Comparison of ENCODE assay signal across 8 cellular contexts in genomic region chr18:3015203-3015590, GRCh38. TPM values are rescaled to one million over a fixed set of nuclear protein-coding genes. Genes with fewer than 3 reads are reported as not detected.
DNase-seq lines count a peak whose midpoint lies in the region; ATAC-seq, FAIRE-seq and TF ChIP-seq lines count a peak whose summit lies in the region.

No MANE protein-coding gene starts in this region.

- no peaks in the 10 kb centered on the region for H3K36me3 Mint-ChIP-seq in glutamatergic neuron (ENCODE audit: unreplicated experiment)

- ATAC-seq in K562: peak; percentile 4; the same call in 2 of the 3 replicates
- ATAC-seq in GM21717 (IDR thresholded peaks at IDR 0.05; ENCODE audit: unreplicated experiment): no peak

- peak overlapping the region; percentile 37 for H4K91ac ChIP-seq in mesenchymal stem cell (ENCODE audit: low read length)

- WGBS in K562 (ENCODE audit: insufficient coverage, low coverage, missing lambda C conversion rate): 8% methylated on average over 4 of the region's 4 CpGs
- WGBS in mesenchymal stem cell: 2% methylated on average over 4 of the region's 4 CpGs

- H3K36me3 ChIP-seq in K562 (ENCODE audit: control insufficient read depth, insufficient read depth, low read length): peaks cover 18% of the 10 kb centered on the region
- H3K36me3 ChIP-seq in mesenchymal stem cell (ENCODE audit: control insufficient read depth in 1 of 2, insufficient read depth in 2 of 2, low read depth in 1 of 2, low read length in 2 of 2): peaks cover 3 to 10% of the 10 kb centered on the region in 2 experiments

- H2AK5ac ChIP-seq in mesenchymal stem cell (ENCODE audit: low read length, severe bottlenecking): no peak overlapping the region

- H2AFZ ChIP-seq in K562 (ENCODE audit: low read depth, low read length) (peak overlapping the region; percentile 94), mesenchymal stem cell (ENCODE audit: low read depth, low read length) (no peak overlapping the region)

- H3K9me1 ChIP-seq in K562 (ENCODE audit: control insufficient read depth, insufficient read depth, low read length): no peaks in the 10 kb centered on the region

- CTCF ChIA-PET in K562 (lab: Yijun Ruan, JAX; ENCODE audit: low intra/inter-chr PET ratio): no interaction called here

- peaks cover 9% of the 10 kb centered on the region for H3K9me3 Mint-ChIP-seq in glutamatergic neuron (ENCODE audit: unreplicated experiment)

- H2BK12ac ChIP-seq in mesenchymal stem cell (ENCODE audit: low read length in 2 of 2): peak overlapping the region in 1 of 2 experiments; percentile 60

- H3K79me2 ChIP-seq in K562 (ENCODE audit: control insufficient read depth, insufficient read depth, low read length): peaks cover 27% of the 10 kb centered on the region

- TF ChIP-seq EP300 in K562 (IDR thresholded peaks at IDR 0.05; ENCODE audit: low read length): no peak; the same call in 1 of the 2 replicates

- H3K14ac ChIP-seq in mesenchymal stem cell (ENCODE audit: low read length in 2 of 2): no peak overlapping the region

- H3K4me1 Mint-ChIP-seq in glutamatergic neuron (ENCODE audit: low read depth, unreplicated experiment): peaks cover 7% of the 10 kb centered on the region

- no peak overlapping the region for H3K4me3 Mint-ChIP-seq in glutamatergic neuron (ENCODE audit: unreplicated experiment)

- no peaks in the 10 kb centered on the region for H3K9me3 ChIP-seq in K562 (replicated peaks; ENCODE audit: control insufficient read depth, insufficient read depth, low read depth, low read length)
- no peaks in the 10 kb centered on the region for H3K9me3 ChIP-seq in mesenchymal stem cell (ENCODE audit: control insufficient read depth, low read length)

- H3K18ac ChIP-seq in mesenchymal stem cell (ENCODE audit: low read depth in 1 of 2, low read length in 2 of 2): peak overlapping the region in 1 of 2 experiments; percentile 4

- peaks cover 3% of the 10 kb centered on the region for H3K27me3 Mint-ChIP-seq in glutamatergic neuron (ENCODE audit: unreplicated experiment)

- TF ChIP-seq CTCF in HL-60 (IDR thresholded peaks at IDR 0.05; ENCODE audit: insufficient read depth, low read length) (no peak), K562 (IDR thresholded peaks at IDR 0.05 in 2 of 3, conservative IDR thresholded peaks at IDR 0.05 in 1 of 3; ENCODE audit: insufficient read depth in 2 of 3, low read depth in 1 of 3, low read length in 3 of 3) (no peak), glutamatergic neuron (IDR thresholded peaks at IDR 0.05; ENCODE audit: partially characterized antibody, unreplicated experiment) (no peak)

- no TSS peak for BruUV-seq in K562 (replicated peaks; lab: Mats Ljungman, UMichigan)

- H3K4me2 ChIP-seq in K562 (ENCODE audit: insufficient read depth, low read length) (peak overlapping the region; percentile 58), mesenchymal stem cell (ENCODE audit: low read length, poor library complexity, severe bottlenecking) (no peak overlapping the region)

- no peak overlapping the region for H3K4ac ChIP-seq in mesenchymal stem cell (ENCODE audit: low read depth in 1 of 2, low read length in 2 of 2)

- H3K79me1 ChIP-seq in mesenchymal stem cell (replicated peaks; ENCODE audit: low read length, poor library complexity, severe bottlenecking): no peaks in the 10 kb centered on the region

- H2BK15ac ChIP-seq in mesenchymal stem cell (ENCODE audit: low read depth, poor library complexity, severe bottlenecking): no peak overlapping the region

- no peak overlapping the region for H4K8ac ChIP-seq in mesenchymal stem cell (ENCODE audit: low read length)

- no peaks in the 10 kb centered on the region for H4K20me1 ChIP-seq in K562 (replicated peaks; ENCODE audit: control insufficient read depth, insufficient read depth, low read length)

- H3K27me3 ChIP-seq in HL-60 (ENCODE audit: insufficient read depth, poor library complexity, severe bottlenecking) (no peaks in the 10 kb centered on the region), K562 (ENCODE audit: control insufficient read depth in 2 of 2, insufficient read depth in 2 of 2, low read length in 2 of 2) (no peaks in the 10 kb centered on the region), mesenchymal stem cell (ENCODE audit: control insufficient read depth in 1 of 2, insufficient read depth in 1 of 2, low read length in 2 of 2) (no peaks in the 10 kb centered on the region)

- H3K4me3 ChIP-seq in HL-60 (replicated peaks; ENCODE audit: insufficient read depth, low read length): no peak overlapping the region
- H3K4me3 ChIP-seq in K562: no peak overlapping the region
- H3K4me3 ChIP-seq in mesenchymal stem cell (ENCODE audit: insufficient read depth in 1 of 2, low read depth in 1 of 2, low read length in 2 of 2): no peak overlapping the region

- H3K27ac Mint-ChIP-seq in glutamatergic neuron (ENCODE audit: unreplicated experiment): no peak overlapping the region

- peak overlapping the region; percentile 2 for H2BK120ac ChIP-seq in mesenchymal stem cell (ENCODE audit: low read depth, low read length)

- TF ChIP-seq RAD21 in K562 (CRISPR knock-in tag; conservative IDR thresholded peaks at IDR 0.05 in 1 of 2, IDR thresholded peaks at IDR 0.05 in 1 of 2): no peak

- H3K4me1 ChIP-seq in K562 (replicated peaks in 1 of 2; ENCODE audit: control insufficient read depth in 2 of 2, insufficient read depth in 2 of 2, low read length in 2 of 2) (peaks cover 25 to 28% of the 10 kb centered on the region in 2 experiments), mesenchymal stem cell (ENCODE audit: control insufficient read depth, insufficient read depth, low read depth, low read length) (peaks cover 16% of the 10 kb centered on the region)

- TF ChIP-seq POLR2A in K562 (conservative IDR thresholded peaks at IDR 0.05) (no peak), GM12892 (IDR thresholded peaks at IDR 0.05; ENCODE audit: low read depth, low read length) (no peak)

- H3K23ac ChIP-seq in mesenchymal stem cell (ENCODE audit: low read length in 2 of 2): no peak overlapping the region

- intact Hi-C loops in K562 (cut with micrococcal nuclease): no loop called here

- H3K27ac ChIP-seq in HL-60 (replicated peaks) (peak overlapping the region; percentile 87), K562 (ENCODE audit: extremely low read depth, low read depth, low read length) (peak overlapping the region; percentile 31; the same call in 2 of the 3 replicates), mesenchymal stem cell (ENCODE audit: low read length, poor library complexity, severe bottlenecking) (peak overlapping the region; percentile 7)

- peak overlapping the region; percentile 21 to 46; a peak in 3 of 4 replicates for H3K9ac ChIP-seq in K562 (ENCODE audit: insufficient read depth in 1 of 2, low read depth in 2 of 2, low read length in 2 of 2)
- peak overlapping the region; percentile 92 for H3K9ac ChIP-seq in mesenchymal stem cell (ENCODE audit: low read length)

- POLR2A ChIA-PET in K562 (lab: Yijun Ruan, JAX): interaction anchor here (0.7 to 1.6 kb wide), 8 partner anchors 9 to 133 kb away, joined by 3 to 6 read pairs (median 3); no protein-coding TSS in a partner anchor

- H2BK5ac ChIP-seq in mesenchymal stem cell (ENCODE audit: low read depth, low read length, poor library complexity, severe bottlenecking): no peak overlapping the region

- peak; percentile 74 for FAIRE-seq in K562 (lab: Jason Lieb, UNC)
- FAIRE-seq in GM12892 (lab: Jason Lieb, UNC): no peak

- DNase-seq in A172 (ENCODE audit: low spot score): peak; percentile 76
- DNase-seq in HL-60 (ENCODE audit: low read depth in 1 of 2, low spot score in 1 of 2): peak; percentile 49 to 76
- peak; percentile 34 to 59 (median 46) for DNase-seq in K562 (ENCODE audit: extremely low read depth in 1 of 4, low spot score in 3 of 4)
- DNase-seq in mesenchymal stem cell: peak; percentile 93
- no peak for DNase-seq in glutamatergic neuron
- DNase-seq in central memory CD4-positive, alpha-beta T cell: no peak
- no peak for DNase-seq in GM12892 (ENCODE audit: insufficient read length)

- in situ Hi-C loops in K562 (cut with MboI): no loop called here

TF ChIP-seq in K562, 482 proteins besides CTCF, POLR2A, EP300 and RAD21 (continues in another document):
- TF ChIP-seq MAZ (CRISPR knock-in tag; conservative IDR thresholded peaks at IDR 0.05 in 1 of 2, IDR thresholded peaks at IDR 0.05 in 1 of 2): peak in 1 of 2 experiments; percentile 54; a peak in 1 of 4 replicates
- TF ChIP-seq LEF1 (IDR thresholded peaks at IDR 0.05): peak; percentile 43; the same call in 1 of the 2 replicates
- TF ChIP-seq NCOR1 (IDR thresholded peaks at IDR 0.05): no peak
- no peak for TF ChIP-seq NCOA2 (IDR thresholded peaks at IDR 0.05; ENCODE audit: partially characterized antibody in 2 of 2)
- peak; percentile 38; the same call in 1 of the 2 replicates for TF ChIP-seq SPI1 (IDR thresholded peaks at IDR 0.05; ENCODE audit: borderline replicate concordance, low read depth, low read length)
- TF ChIP-seq POLR2AphosphoS5 (IDR thresholded peaks at IDR 0.05; ENCODE audit: control insufficient read depth, insufficient read depth, low read depth, low read length): no peak
- peak; percentile 51 for TF ChIP-seq ZNF589 (CRISPR knock-in tag; IDR thresholded peaks at IDR 0.05; ENCODE audit: low read depth)
- TF ChIP-seq ZFPM2 (CRISPR knock-in tag; IDR thresholded peaks at IDR 0.05): no peak
- no peak for TF ChIP-seq KDM4B (IDR thresholded peaks at IDR 0.05; ENCODE audit: borderline replicate concordance in 2 of 2, low read depth in 1 of 2)

RNA-seq across cellular contexts. Expression of gene LPIN2, which starts 2.3 kb away (rescaled TPM):
- 22.4 and 26.1 TPM in 2 replicates for total RNA-seq in A172 (2014; rRNA removed; shearing (Covaris generic))
- 45.6 and 69.6 TPM in 2 replicates for total RNA-seq in K562 (2011; cell fraction: chromatin; rRNA removed; ENCODE audit: low replicate concordance)
- 29.0 and 29.5 TPM in 2 replicates for total RNA-seq in K562 (2011; cell fraction: nucleolus; rRNA removed)
- total RNA-seq in K562 (2011; cell fraction: nucleoplasm; rRNA removed): 35.7 and 37.3 TPM in 2 replicates
- total RNA-seq in K562 (2014; rRNA removed): 21.0 and 23.3 TPM in 2 replicates
- total RNA-seq in K562 (2014; rRNA removed; fragmentation: Illumina TruSeq; extraction: Trizol): 20.6 and 23.5 TPM in 2 replicates
- 24.3 and 25.3 TPM in 2 replicates for total RNA-seq in K562 (2015; rRNA removed; fragmentation: Illumina TruSeq; extraction: Trizol)
- total RNA-seq in K562 (2021): 26.1 and 31.7 TPM in 2 replicates
- polyA plus RNA-seq in K562 (2011; rRNA removed): 33.2 and 34.8 TPM in 2 replicates
- 17.2 and 25.7 TPM in 2 replicates for polyA plus RNA-seq in K562 (2011; cell fraction: cytosol; rRNA removed)
- 37.4 and 44.9 TPM in 2 replicates for polyA plus RNA-seq in K562 (2011; cell fraction: nucleus; rRNA removed)
- 18.3 and 28.4 TPM in 2 replicates for polyA plus RNA-seq in K562 (2012)
- 24.2 and 30.3 TPM in 2 replicates for polyA plus RNA-seq in K562 (2014; fragmentation: Illumina TruSeq; extraction: Trizol)
- polyA plus RNA-seq in K562 (2014; fragmentation: Nextera tagmentation; extraction: Ambion mirVana): 1 to 10 TPM; 5.2 to 7.6 TPM
- 23.0 and 24.6 TPM in 2 replicates for polyA plus RNA-seq in K562 (2014; rRNA removed)
- polyA minus RNA-seq in K562 (2011; rRNA and poly(A)+ RNA removed): 41.5 and 47.0 TPM in 2 replicates
- polyA minus RNA-seq in K562 (2011; cell fraction: cytosol; rRNA and poly(A)+ RNA removed): 22.2 and 22.3 TPM in 2 replicates
- polyA minus RNA-seq in K562 (2011; cell fraction: nucleus; rRNA and poly(A)+ RNA removed): 20.3 and 39.2 TPM in 2 replicates
- polyA plus RNA-seq in mesenchymal stem cell (2013, experiment 1 of 2): 28.4 TPM
- polyA plus RNA-seq in mesenchymal stem cell (2013, experiment 2 of 2): 28.0 TPM
- 7.6 TPM for total RNA-seq in glutamatergic neuron (ENCODE audit: unreplicated experiment)
- 14.6 TPM for polyA plus RNA-seq in GM12892 (2012; ENCODE audit: missing spikeins)

Comparison
In these comparisons a context has a peak if more than half of its experiments do, and no peak if none do; other contexts are left out.
1. DNase-seq: peak in A172 (single experiment), HL-60 (2 of 2), K562 (4 of 4) and mesenchymal stem cell (single experiment); none in glutamatergic neuron (single experiment), central memory CD4-positive, alpha-beta T cell (single experiment) and GM12892 (single experiment).
2. H3K27ac ChIP-seq: peak in every context shown above with its lines; median percentile 87 in HL-60; 31 in K562; 7 in mesenchymal stem cell.